ENCODE assay signal across 16 cellular contexts in the genomic region with DNA sequence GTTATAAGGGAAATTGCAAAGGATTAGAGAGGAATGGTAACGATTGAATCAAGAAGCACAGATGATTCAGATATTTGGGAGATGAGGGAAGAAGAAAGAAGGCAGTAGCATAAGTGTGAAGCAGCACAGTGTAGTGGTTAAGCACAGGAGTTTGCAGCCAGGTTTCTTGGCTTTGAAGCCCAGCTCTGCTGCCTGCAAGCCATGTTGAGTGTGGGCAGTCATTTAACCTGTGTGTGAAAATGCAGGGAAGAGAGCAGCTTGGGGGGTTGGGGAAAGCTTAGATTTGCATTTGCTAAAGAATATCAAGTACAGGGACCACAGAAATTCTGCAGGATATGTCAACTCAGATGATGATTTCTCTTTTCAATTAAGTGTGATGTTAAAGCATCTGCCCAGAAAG. TPM values are rescaled to one million over a fixed set of nuclear protein-coding genes. Genes with fewer than 3 reads are reported as not detected.
A peak's percentile ranks its signal among the peaks of the same experiment; 100 is the strongest.
DNase-seq lines count a peak whose midpoint lies in the region; ATAC-seq and TF ChIP-seq lines count a peak whose summit lies in the region.
"Had no signal": no experiment of that assay in that cellular context is flagged by ENCODE, and none has a peak within 500 bp of the region (broad histone marks: within the 10 kb centered on the region; RNA-seq: fewer than 3 reads in every experiment).

No MANE protein-coding gene starts in this region.

- ATAC-seq in right cardiac atrium (no peak), heart left ventricle (no peak)
- ATAC-seq in activated T-helper 17 cell treated with anti-CD3 and anti-CD28 coated beads, Interleukin-2, amount 50 U/mL, for 72 hours (replicated peaks) = no peak
- ATAC-seq: CD8-positive, alpha-beta T cell had no signal

- H3K4me3 Mint-ChIP-seq in activated CD4-positive, alpha-beta T cell treated with anti-CD3 and anti-CD28 coated beads, Interleukin-2, amount 10 ng/mL, durations not matched to agents 24 days and 14 days = peak overlapping the region; percentile 6
- peak overlapping the region; percentile 53 for H3K4me3 Mint-ChIP-seq in activated T-helper 17 cell treated with anti-CD3 and anti-CD28 coated beads, Interleukin-2, amount 50 U/mL, for 72 hours
- H3K4me3 Mint-ChIP-seq: CD14-positive monocyte; CD8-positive, alpha-beta T cell had no signal

- H3K36me3 ChIP-seq in heart left ventricle (no peaks in the 10 kb centered on the region), parathyroid adenoma (ENCODE audit: control insufficient read depth, insufficient read depth, low read length) (no peaks in the 10 kb centered on the region)

- in situ Hi-C loops in GM13976 (cut with MboI; ENCODE audit: low sequenced_read_pairs, unreplicated experiment) = no loop called here

- H3K9ac ChIP-seq in parathyroid adenoma = no peak overlapping the region

- H3K4me2 ChIP-seq in parathyroid adenoma (ENCODE audit: low read length) = no peak overlapping the region

- peaks cover 2% of the 10 kb centered on the region for H3K36me3 Mint-ChIP-seq in activated CD4-positive, alpha-beta T cell treated with anti-CD3 and anti-CD28 coated beads, Interleukin-2, amount 10 ng/mL, durations not matched to agents 24 days and 14 days (ENCODE audit: low read depth)
- H3K36me3 Mint-ChIP-seq in activated T-helper 17 cell treated with anti-CD3 and anti-CD28 coated beads, Interleukin-2, amount 50 U/mL, for 72 hours (ENCODE audit: low read depth) = no peaks in the 10 kb centered on the region
- H3K36me3 Mint-ChIP-seq: CD14-positive monocyte; CD8-positive, alpha-beta T cell had no signal

- H3K27ac Mint-ChIP-seq in activated CD4-positive, alpha-beta T cell treated with anti-CD3 and anti-CD28 coated beads, Interleukin-2, amount 10 ng/mL, durations not matched to agents 24 days and 14 days = peak overlapping the region; percentile 42
- no peak overlapping the region for H3K27ac Mint-ChIP-seq in activated T-helper 17 cell treated with anti-CD3 and anti-CD28 coated beads, Interleukin-2, amount 50 U/mL, for 72 hours
- H3K27ac Mint-ChIP-seq: CD14-positive monocyte; CD8-positive, alpha-beta T cell had no signal

- H3K9me3 ChIP-seq in right cardiac atrium (ENCODE audit: control insufficient read depth, low read length) = no peaks in the 10 kb centered on the region
- no peaks in the 10 kb centered on the region for H3K9me3 ChIP-seq in heart left ventricle
- H3K9me3 ChIP-seq in parathyroid adenoma (ENCODE audit: control insufficient read depth, low read length) = no peaks in the 10 kb centered on the region

- DNase-seq in activated CD4-positive, alpha-beta T cell treated with anti-CD3 and anti-CD28 coated beads, Interleukin-2, amount 10 ng/mL, durations not matched to agents 24 days and 14 days = peak; percentile 50
- no peak for DNase-seq in activated CD4-positive, alpha-beta T cell treated with anti-CD3 and anti-CD28 coated beads for 4 hours
- no peak for DNase-seq in right cardiac atrium
- DNase-seq in heart left ventricle = no peak
- DNase-seq in GM13976 (ENCODE audit: low spot score) = no peak
- no peak for DNase-seq in NCI-H2171 (lab: John Stamatoyannopoulos, UW)
- DNase-seq: CD8-positive, alpha-beta T cell; COR-L47; DMS153; DMS79 treated with DMSO at 0.1 percent for 48 hours; EL; H7 had no signal

- H3K9me3 Mint-ChIP-seq in activated CD4-positive, alpha-beta T cell treated with anti-CD3 and anti-CD28 coated beads, Interleukin-2, amount 10 ng/mL, durations not matched to agents 24 days and 14 days = peaks cover 9% of the 10 kb centered on the region
- no peaks in the 10 kb centered on the region for H3K9me3 Mint-ChIP-seq in activated T-helper 17 cell treated with anti-CD3 and anti-CD28 coated beads, Interleukin-2, amount 50 U/mL, for 72 hours
- H3K9me3 Mint-ChIP-seq: CD8-positive, alpha-beta T cell had no signal

- H3K27me3 Mint-ChIP-seq in activated CD4-positive, alpha-beta T cell treated with anti-CD3 and anti-CD28 coated beads, Interleukin-2, amount 10 ng/mL, durations not matched to agents 24 days and 14 days = no peaks in the 10 kb centered on the region
- H3K27me3 Mint-ChIP-seq in activated T-helper 17 cell treated with anti-CD3 and anti-CD28 coated beads, Interleukin-2, amount 50 U/mL, for 72 hours = no peaks in the 10 kb centered on the region

- TF ChIP-seq POLR2A in heart left ventricle (IDR thresholded peaks at IDR 0.05) = no peak

- H3K4me1 ChIP-seq in right cardiac atrium (ENCODE audit: control insufficient read depth, insufficient read depth, low read length) = peaks cover 7% of the 10 kb centered on the region
- H3K4me1 ChIP-seq in heart left ventricle = peaks cover 0 to 30% (median 2%) of the 10 kb centered on the region in 12 donors
- H3K4me1 ChIP-seq in parathyroid adenoma = no peaks in the 10 kb centered on the region

- H3K27me3 ChIP-seq in right cardiac atrium (ENCODE audit: control insufficient read depth, insufficient read depth) = no peaks in the 10 kb centered on the region
- no peaks in the 10 kb centered on the region for H3K27me3 ChIP-seq in heart left ventricle
- H3K27me3 ChIP-seq in parathyroid adenoma (ENCODE audit: control insufficient read depth, insufficient read depth, low read length) = no peaks in the 10 kb centered on the region

- TF ChIP-seq CTCF in heart left ventricle (IDR thresholded peaks at IDR 0.05) (no peak), parathyroid adenoma (IDR thresholded peaks at IDR 0.05) (no peak), GM13976 (IDR thresholded peaks at IDR 0.05; ENCODE audit: borderline replicate concordance, control extremely low read depth, extremely low read depth, insufficient read depth, missing control alignments) (no peak)

- intact Hi-C loops in activated CD4-positive, alpha-beta T cell treated with anti-CD3 and anti-CD28 coated beads, Interleukin-2, amount 10 ng/mL, durations not matched to agents 24 days and 14 days (cut with micrococcal nuclease) = loop anchor here (5.0 kb wide), 4 partner anchors 137 to 562 kb away; no protein-coding TSS in a partner anchor
- intact Hi-C loops in right cardiac atrium (cut with DNase I) (no loop called here), heart left ventricle (cut with DNase I) (loop anchor here in 1 of 10 donors (5.0 kb wide), 1 partner anchor 407 kb away; no protein-coding TSS in a partner anchor)

- H3K79me2 ChIP-seq in parathyroid adenoma = no peaks in the 10 kb centered on the region

- 89% methylated on average over 1 of the region's 1 CpG for WGBS in right cardiac atrium
- 69 to 77% (median 73%) methylated on average over 1 of the region's 1 CpG for WGBS in heart left ventricle, 4 donors

- H2AFZ ChIP-seq in parathyroid adenoma = peak overlapping the region; percentile 34

- H3K27ac ChIP-seq in right cardiac atrium (ENCODE audit: low read length) (peak overlapping the region; percentile 27), heart left ventricle (no peak overlapping the region), parathyroid adenoma (no peak overlapping the region)
- H3K27ac ChIP-seq: 22Rv1 had no signal

- H3K4me3 ChIP-seq in right cardiac atrium (ENCODE audit: low read length) (no peak overlapping the region), heart left ventricle (no peak overlapping the region), parathyroid adenoma (ENCODE audit: low read depth, low read length) (no peak overlapping the region)

- H3K4me1 Mint-ChIP-seq in activated CD4-positive, alpha-beta T cell treated with anti-CD3 and anti-CD28 coated beads, Interleukin-2, amount 10 ng/mL, durations not matched to agents 24 days and 14 days = peaks cover 33% of the 10 kb centered on the region
- peaks cover 16% of the 10 kb centered on the region for H3K4me1 Mint-ChIP-seq in activated T-helper 17 cell treated with anti-CD3 and anti-CD28 coated beads, Interleukin-2, amount 50 U/mL, for 72 hours

RNA-seq across cellular contexts. Expression of a gene that starts 21.5 kb away (rescaled TPM):
- 34.0 and 35.2 TPM in 2 replicates for total RNA-seq in activated CD4-positive, alpha-beta T cell treated with anti-CD3 and anti-CD28 coated beads, Interleukin-2, amount 10 ng/mL, durations not matched to agents 24 days and 14 days
- total RNA-seq in right cardiac atrium (10 to 100 TPM; 56.8 to 73.5 (median 66.8) TPM), heart left ventricle (100 to 1,000 TPM in 1 of 9 donors, 10 to 100 TPM in 8; 44.2 to 102 (median 61.5) TPM)
- polyA plus RNA-seq in right cardiac atrium (41.7 TPM), heart left ventricle (10 to 100 TPM; 32.4 to 38.1 TPM)
- total RNA-seq in activated T-helper 17 cell treated with anti-CD3 and anti-CD28 coated beads, Interleukin-2, amount 50 U/mL, for 72 hours = 10 to 100 TPM; 45.0 to 62.1 TPM
